ENCODE assay signal across 15 cellular contexts in genomic region chr12:94247256-94247655, GRCh38.
"Had no signal": no experiment of that assay in that cellular context is flagged by ENCODE, and none has a peak within 500 bp of the region (broad histone marks: within the 10 kb centered on the region; RNA-seq: fewer than 3 reads in every experiment).

No MANE protein-coding gene starts in this region.

- H3K27ac ChIP-seq: esophagus muscularis mucosa, pancreas, skin epidermis, tibial nerve had no signal

- H3K27me3 Mint-ChIP-seq: activated naive CD8-positive, alpha-beta T cell treated with anti-CD3 and anti-CD28 coated beads, Interleukin-2, amount 10 ng/mL, durations not matched to agents 7 days and 5 days; activated T-cell treated with anti-CD3 and anti-CD28 coated beads, Interleukin-2, amount 50 U/mL, for 24 hours; naive thymus-derived CD8-positive, alpha-beta T cell had no signal

- H3K9me3 Mint-ChIP-seq: activated naive CD8-positive, alpha-beta T cell treated with anti-CD3 and anti-CD28 coated beads, Interleukin-2, amount 10 ng/mL, durations not matched to agents 7 days and 5 days; activated T-cell treated with anti-CD3 and anti-CD28 coated beads, Interleukin-2, amount 50 U/mL, for 24 hours; naive thymus-derived CD8-positive, alpha-beta T cell had no signal

- H3K4me3 Mint-ChIP-seq: activated naive CD8-positive, alpha-beta T cell treated with anti-CD3 and anti-CD28 coated beads, Interleukin-2, amount 10 ng/mL, durations not matched to agents 7 days and 5 days; activated T-cell treated with anti-CD3 and anti-CD28 coated beads, Interleukin-2, amount 50 U/mL, for 24 hours; naive thymus-derived CD8-positive, alpha-beta T cell had no signal

- H3K4me3 ChIP-seq: esophagus muscularis mucosa, mucosa of descending colon, pancreas, skin epidermis, tibial nerve had no signal

- H3K36me3 ChIP-seq: esophagus muscularis mucosa, pancreas, tibial nerve had no signal

- H3K4me1 ChIP-seq: esophagus muscularis mucosa, pancreas had no signal

- DNase-seq: activated CD4-positive, alpha-beta T cell treated with anti-CD3 and anti-CD28 coated beads, Interleukin-2, amount 50 U/mL, for 1 hour; activated gamma-delta T cell treated with Interleukin-2 at 50 U/mL for 16 hours; activated naive CD8-positive, alpha-beta T cell treated with anti-CD3 and anti-CD28 coated beads, Interleukin-2, amount 10 ng/mL, durations not matched to agents 7 days and 5 days; activated T-cell treated with anti-CD3 and anti-CD28 coated beads, Interleukin-2, amount 50 U/mL, for 24 hours; aorta; central memory CD4-positive, alpha-beta T cell; head of caudate nucleus; mammary epithelial cell; mucosa of descending colon; naive thymus-derived CD8-positive, alpha-beta T cell; pancreas; T-helper 2 cell had no signal

- H3K9me3 ChIP-seq: esophagus muscularis mucosa, mucosa of descending colon, pancreas, tibial nerve had no signal

- H3K27ac Mint-ChIP-seq: activated naive CD8-positive, alpha-beta T cell treated with anti-CD3 and anti-CD28 coated beads, Interleukin-2, amount 10 ng/mL, durations not matched to agents 7 days and 5 days; activated T-cell treated with anti-CD3 and anti-CD28 coated beads, Interleukin-2, amount 50 U/mL, for 24 hours had no signal

- H3K27me3 ChIP-seq: esophagus muscularis mucosa, pancreas, tibial nerve had no signal
